In the genomic region with DNA sequence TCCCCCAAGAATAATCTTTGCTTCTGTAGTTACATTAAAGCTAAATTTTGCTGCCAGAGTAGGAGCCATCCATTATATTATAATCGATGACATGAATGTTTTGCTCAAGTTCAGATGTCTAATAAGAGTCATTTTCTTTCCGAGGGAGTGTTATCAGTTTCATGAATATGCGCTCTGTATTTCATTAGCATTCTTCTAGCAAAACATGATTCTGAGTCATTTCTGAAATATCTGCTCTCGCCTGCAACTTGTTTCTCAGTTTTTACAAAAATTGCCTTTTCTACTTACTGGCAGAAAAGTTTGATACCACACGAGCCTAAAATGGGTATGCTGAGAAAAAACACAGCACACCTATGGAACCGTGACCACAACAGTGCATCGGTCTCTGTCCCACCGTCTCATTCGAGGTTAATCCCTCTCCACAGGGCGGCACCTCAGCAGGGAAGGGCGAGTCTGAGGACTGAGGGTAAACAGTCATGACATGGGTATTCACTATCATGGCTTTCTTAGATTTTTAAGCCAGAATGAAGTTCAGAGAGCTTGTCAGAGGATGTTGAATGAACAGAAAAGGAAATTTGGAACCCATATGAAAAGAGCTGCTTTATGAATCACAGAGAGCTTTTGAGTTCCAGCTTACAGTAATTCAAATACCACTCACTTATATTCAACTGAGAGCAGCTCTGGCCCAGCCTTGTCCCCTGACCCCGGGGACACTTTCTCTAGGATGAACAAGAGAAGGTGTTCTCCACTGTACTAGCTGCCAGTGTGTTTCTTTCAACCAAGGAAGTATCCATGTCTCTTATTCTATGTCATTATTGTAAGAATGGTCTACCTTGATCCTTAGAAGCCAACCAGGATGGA, we compare ENCODE assay signal across 8 cellular contexts.
A peak's percentile ranks its signal among the peaks of the same experiment; 100 is the strongest.
DNase-seq lines count a peak whose midpoint lies in the region; ATAC-seq, FAIRE-seq and TF ChIP-seq lines count a peak whose summit lies in the region.
"Not testable (repeated sequence)": the region's sequence is repeated elsewhere in the genome, so short reads cannot be mapped to it uniquely, and the experiment has no call there.

No MANE protein-coding gene starts in this region.

- H3K4me1 Mint-ChIP-seq in activated CD4-positive, alpha-beta T cell treated with anti-CD3 and anti-CD28 coated beads, Interleukin-2, amount 10 ng/mL, durations not matched to agents 7 days and 5 days = peaks cover 34% of the 10 kb centered on the region
- H3K4me1 Mint-ChIP-seq in activated naive CD4-positive, alpha-beta T cell treated with anti-CD3 and anti-CD28 coated beads for 36 hours (ENCODE audit: low read depth) = peaks cover 20% of the 10 kb centered on the region

- H3K27ac ChIP-seq in A549 (peak overlapping the region in 1 of 2 experiments; percentile 53; a peak in 1 of 6 replicates), SJSA1 (peak overlapping the region; percentile 54), mammary epithelial cell (ENCODE audit: insufficient read depth, low read depth, low read length) (peak overlapping the region; percentile 40)
- not testable (repeated sequence) for H3K27ac ChIP-seq in HCT116 (ENCODE audit: low read depth, low read length)

- not testable (repeated sequence) for H3K27me3 Mint-ChIP-seq in activated CD4-positive, alpha-beta T cell treated with anti-CD3 and anti-CD28 coated beads, Interleukin-2, amount 10 ng/mL, durations not matched to agents 7 days and 5 days; activated naive CD4-positive, alpha-beta T cell treated with anti-CD3 and anti-CD28 coated beads for 36 hours (ENCODE audit: low read depth)

- H3K9me3 ChIP-seq in A549; HCT116 (ENCODE audit: control insufficient read depth in 1 of 2, insufficient read depth in 1 of 2, low read depth in 1 of 2, low read length in 2 of 2); SJSA1 (replicated peaks); mammary epithelial cell (replicated peaks; ENCODE audit: insufficient read depth, low read length); skeletal muscle satellite cell (replicated peaks; ENCODE audit: low read length): not testable (repeated sequence)

- FAIRE-seq in A549 (lab: Jason Lieb, UNC) = not testable (repeated sequence)

- ATAC-seq in A549 = peak; percentile 79 to 88; a peak in 5 of 6 replicates
- ATAC-seq in HCT116 = peak; percentile 90
- ATAC-seq in left ventricle myocardium superior = peak; percentile 33

- not testable (repeated sequence) for H3K9me2 ChIP-seq in HCT116 (ENCODE audit: insufficient read depth)

- not testable (repeated sequence) for H3K27me3 ChIP-seq in HCT116 (ENCODE audit: insufficient read depth, low read length); SJSA1 (replicated peaks); mammary epithelial cell (ENCODE audit: insufficient read depth, low read length); skeletal muscle satellite cell (ENCODE audit: control insufficient read depth, insufficient read depth, low read length)

- not testable (repeated sequence) for TF ChIP-seq CTCF in A549 (IDR thresholded peaks at IDR 0.05); HCT116 (IDR thresholded peaks at IDR 0.05 in 2 of 3, conservative IDR thresholded peaks at IDR 0.05 in 1 of 3; ENCODE audit: borderline replicate concordance in 1 of 3, insufficient read depth in 1 of 3, low read depth in 2 of 3, low read length in 2 of 3); mammary epithelial cell (conservative IDR thresholded peaks at IDR 0.05 in 1 of 2, IDR thresholded peaks at IDR 0.05 in 1 of 2; ENCODE audit: extremely low read depth in 1 of 2, insufficient read depth in 1 of 2, low read depth in 1 of 2, low read length in 2 of 2)

- H3K36me3 Mint-ChIP-seq in activated CD4-positive, alpha-beta T cell treated with anti-CD3 and anti-CD28 coated beads, Interleukin-2, amount 10 ng/mL, durations not matched to agents 7 days and 5 days (ENCODE audit: low read depth); activated naive CD4-positive, alpha-beta T cell treated with anti-CD3 and anti-CD28 coated beads for 36 hours (ENCODE audit: low read depth): not testable (repeated sequence)

- not testable (repeated sequence) for H3K4me3 Mint-ChIP-seq in activated CD4-positive, alpha-beta T cell treated with anti-CD3 and anti-CD28 coated beads, Interleukin-2, amount 10 ng/mL, durations not matched to agents 7 days and 5 days
- H3K4me3 Mint-ChIP-seq in activated naive CD4-positive, alpha-beta T cell treated with anti-CD3 and anti-CD28 coated beads for 36 hours = peak overlapping the region; percentile 12

- peak overlapping the region; percentile 98 for H3K27ac Mint-ChIP-seq in activated CD4-positive, alpha-beta T cell treated with anti-CD3 and anti-CD28 coated beads, Interleukin-2, amount 10 ng/mL, durations not matched to agents 7 days and 5 days
- H3K27ac Mint-ChIP-seq in activated naive CD4-positive, alpha-beta T cell treated with anti-CD3 and anti-CD28 coated beads for 36 hours = peak overlapping the region; percentile 87

- not testable (repeated sequence) for H3K9me3 Mint-ChIP-seq in activated CD4-positive, alpha-beta T cell treated with anti-CD3 and anti-CD28 coated beads, Interleukin-2, amount 10 ng/mL, durations not matched to agents 7 days and 5 days; activated naive CD4-positive, alpha-beta T cell treated with anti-CD3 and anti-CD28 coated beads for 36 hours

- intact Hi-C loops in HCT116 (cut with micrococcal nuclease); activated naive CD4-positive, alpha-beta T cell treated with anti-CD3 and anti-CD28 coated beads for 36 hours (cut with micrococcal nuclease); mammary epithelial cell (cut with micrococcal nuclease); left ventricle myocardium superior (cut with micrococcal nuclease): not testable (repeated sequence)

- not testable (repeated sequence) for H4K20me1 ChIP-seq in HCT116 (ENCODE audit: insufficient read depth); mammary epithelial cell (ENCODE audit: insufficient read depth, low read length)

- H2AFZ ChIP-seq in HCT116 (ENCODE audit: low read depth, low read length, poor library complexity, severe bottlenecking); mammary epithelial cell (ENCODE audit: low read depth, low read length): not testable (repeated sequence)

- not testable (repeated sequence) for H3K4me3 ChIP-seq in A549; HCT116 (replicated peaks in 1 of 2; ENCODE audit: low read depth in 1 of 2, low read length in 2 of 2); SJSA1; mammary epithelial cell (replicated peaks in 1 of 3; ENCODE audit: insufficient read depth in 1 of 3, low read depth in 2 of 3, low read length in 3 of 3); skeletal muscle satellite cell (ENCODE audit: low read length)

- not testable (repeated sequence) for H3K4me1 ChIP-seq in A549; HCT116 (ENCODE audit: control insufficient read depth in 1 of 2, insufficient read depth in 2 of 2, low read length in 2 of 2); mammary epithelial cell (ENCODE audit: insufficient read depth, low read length)
- H3K4me1 ChIP-seq in SJSA1 (replicated peaks) (peaks cover 10% of the 10 kb centered on the region), skeletal muscle satellite cell (ENCODE audit: control insufficient read depth, insufficient read depth, low read length) (peaks cover 14% of the 10 kb centered on the region)

- not testable (repeated sequence) for H3K9ac ChIP-seq in HCT116 (ENCODE audit: low read length); mammary epithelial cell (ENCODE audit: insufficient read depth, low read length)
- peak overlapping the region; percentile 21 for H3K9ac ChIP-seq in skeletal muscle satellite cell (ENCODE audit: low read depth, low read length)

- BruUV-seq in HCT116 (replicated peaks; lab: Mats Ljungman, UMichigan) = not testable (repeated sequence)
- TSS peak; percentile 92 for BruUV-seq in mammary epithelial cell (replicated peaks; lab: Mats Ljungman, UMichigan)

- H3K4me2 ChIP-seq in A549 (peak overlapping the region; percentile 18; the same call in 1 of the 3 replicates), skeletal muscle satellite cell (ENCODE audit: low read length) (peak overlapping the region; percentile 58)
- not testable (repeated sequence) for H3K4me2 ChIP-seq in HCT116 (ENCODE audit: low read length); mammary epithelial cell (ENCODE audit: insufficient read depth, low read depth, low read length)

- 5% methylated on average over 5 of the region's 12 CpGs for WGBS in A549 (ENCODE audit: missing lambda C conversion rate)
- 52% methylated on average over 5 of the region's 12 CpGs for WGBS in mammary epithelial cell (ENCODE audit: low coverage, missing lambda C conversion rate)

- H3K36me3 ChIP-seq in HCT116 (ENCODE audit: control insufficient read depth in 1 of 2, insufficient read depth in 2 of 2, low read length in 2 of 2); SJSA1; mammary epithelial cell (ENCODE audit: insufficient read depth, low read length); skeletal muscle satellite cell (ENCODE audit: insufficient read depth, low read length): not testable (repeated sequence)

- TF ChIP-seq POLR2A in A549 (IDR thresholded peaks at IDR 0.05; ENCODE audit: low read length); HCT116 (IDR thresholded peaks at IDR 0.05; ENCODE audit: borderline replicate concordance, extremely low read depth, insufficient read depth, insufficient read length): not testable (repeated sequence)

- dilution Hi-C loops in mammary epithelial cell (cut with HindIII; ENCODE audit: low sequenced_read_pairs) = not testable (repeated sequence)

- CTCF ChIA-PET in A549 (lab: Yijun Ruan, JAX); HCT116 (lab: Charles Lee); activated CD4-positive, alpha-beta T cell treated with anti-CD3 and anti-CD28 coated beads, Interleukin-2, amount 10 ng/mL, durations not matched to agents 7 days and 5 days (lab: Charles Lee); activated naive CD4-positive, alpha-beta T cell treated with anti-CD3 and anti-CD28 coated beads for 36 hours (lab: Charles Lee); mammary epithelial cell (lab: Charles Lee; ENCODE audit: low non-redundant PET): not testable (repeated sequence)

- in situ Hi-C loops in mammary epithelial cell (cut with MboI; ENCODE audit: low sequenced_read_pairs in 2 of 2) = not testable (repeated sequence)

- not testable (repeated sequence) for DNase-seq in A549 (ENCODE audit: low read depth in 1 of 2, low spot score in 1 of 2); HCT116 (ENCODE audit: low read depth, low spot score); SJSA1 (ENCODE audit: low read depth in 1 of 2, low spot score in 2 of 2); activated CD4-positive, alpha-beta T cell treated with anti-CD3 and anti-CD28 coated beads, Interleukin-2, amount 10 ng/mL, durations not matched to agents 7 days and 5 days; left ventricle myocardium superior
- peak; percentile 18 for DNase-seq in activated naive CD4-positive, alpha-beta T cell treated with anti-CD3 and anti-CD28 coated beads for 36 hours
- DNase-seq in mammary epithelial cell = peak; percentile 3

- POLR2A ChIA-PET in A549 (lab: Yijun Ruan, JAX); HCT116 (lab: Charles Lee): not testable (repeated sequence)
- POLR2A ChIA-PET in activated CD4-positive, alpha-beta T cell treated with anti-CD3 and anti-CD28 coated beads, Interleukin-2, amount 10 ng/mL, durations not matched to agents 7 days and 5 days (lab: Charles Lee) = interaction anchor here (0.7 kb wide), 1 partner anchor 31 kb away, joined by 5 read pairs; no protein-coding TSS in a partner anchor

- not testable (repeated sequence) for TF ChIP-seq RAD21 in A549 (conservative IDR thresholded peaks at IDR 0.05 in 1 of 2, IDR thresholded peaks at IDR 0.05 in 1 of 2); HCT116 (IDR thresholded peaks at IDR 0.05; ENCODE audit: low read depth)

- TF ChIP-seq EP300 in A549 (IDR thresholded peaks at IDR 0.05) = not testable (repeated sequence)

- RAD21 ChIA-PET in HCT116 (lab: Charles Lee; ENCODE audit: low non-redundant PET in 1 of 2, low total read pairs in 2 of 2, uncharacterized antibody in 2 of 2, unreplicated experiment in 2 of 2) = not testable (repeated sequence)

- H3K79me2 ChIP-seq in HCT116 (ENCODE audit: insufficient read depth, low read length); mammary epithelial cell (ENCODE audit: insufficient read depth, low read length): not testable (repeated sequence)

Comparison
In these comparisons a context has a peak if more than half of its experiments do, and no peak if none do; other contexts are left out.
1. ATAC-seq: peak in every context shown above with its lines; median percentile 90 in HCT116; 84 in A549; 33 in left ventricle myocardium superior.